Comparison of ENCODE assay signal across 1 cellular context in genomic region chr4:39947415-39947814, GRCh38.
TF ChIP-seq lines count a peak whose summit lies in the region.

No MANE protein-coding gene starts in this region.

TF ChIP-seq in WTC11, 78 proteins besides CTCF, POLR2A, EP300 and RAD21 (continued from another document):
- TF ChIP-seq AFF4 (CRISPR knock-in tag; IDR thresholded peaks at IDR 0.05; ENCODE audit: borderline replicate concordance) (no peak), MYBL2 (CRISPR knock-in tag; IDR thresholded peaks at IDR 0.05) (no peak), FOXK1 (CRISPR knock-in tag; IDR thresholded peaks at IDR 0.05) (no peak), USF2 (CRISPR knock-in tag; IDR thresholded peaks at IDR 0.05) (no peak), MAX (CRISPR knock-in tag; IDR thresholded peaks at IDR 0.05) (no peak)
- TF ChIP-seq, protein P1, sequence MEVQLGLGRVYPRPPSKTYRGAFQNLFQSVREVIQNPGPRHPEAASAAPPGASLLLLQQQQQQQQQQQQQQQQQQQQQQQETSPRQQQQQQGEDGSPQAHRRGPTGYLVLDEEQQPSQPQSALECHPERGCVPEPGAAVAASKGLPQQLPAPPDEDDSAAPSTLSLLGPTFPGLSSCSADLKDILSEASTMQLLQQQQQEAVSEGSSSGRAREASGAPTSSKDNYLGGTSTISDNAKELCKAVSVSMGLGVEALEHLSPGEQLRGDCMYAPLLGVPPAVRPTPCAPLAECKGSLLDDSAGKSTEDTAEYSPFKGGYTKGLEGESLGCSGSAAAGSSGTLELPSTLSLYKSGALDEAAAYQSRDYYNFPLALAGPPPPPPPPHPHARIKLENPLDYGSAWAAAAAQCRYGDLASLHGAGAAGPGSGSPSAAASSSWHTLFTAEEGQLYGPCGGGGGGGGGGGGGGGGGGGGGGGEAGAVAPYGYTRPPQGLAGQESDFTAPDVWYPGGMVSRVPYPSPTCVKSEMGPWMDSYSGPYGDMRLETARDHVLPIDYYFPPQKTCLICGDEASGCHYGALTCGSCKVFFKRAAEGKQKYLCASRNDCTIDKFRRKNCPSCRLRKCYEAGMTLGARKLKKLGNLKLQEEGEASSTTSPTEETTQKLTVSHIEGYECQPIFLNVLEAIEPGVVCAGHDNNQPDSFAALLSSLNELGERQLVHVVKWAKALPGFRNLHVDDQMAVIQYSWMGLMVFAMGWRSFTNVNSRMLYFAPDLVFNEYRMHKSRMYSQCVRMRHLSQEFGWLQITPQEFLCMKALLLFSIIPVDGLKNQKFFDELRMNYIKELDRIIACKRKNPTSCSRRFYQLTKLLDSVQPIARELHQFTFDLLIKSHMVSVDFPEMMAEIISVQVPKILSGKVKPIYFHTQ (CRISPR knock-in tag; IDR thresholded peaks at IDR 0.05), result no peak
